Comparison of ENCODE assay signal across 32 cellular contexts in the genomic region with DNA sequence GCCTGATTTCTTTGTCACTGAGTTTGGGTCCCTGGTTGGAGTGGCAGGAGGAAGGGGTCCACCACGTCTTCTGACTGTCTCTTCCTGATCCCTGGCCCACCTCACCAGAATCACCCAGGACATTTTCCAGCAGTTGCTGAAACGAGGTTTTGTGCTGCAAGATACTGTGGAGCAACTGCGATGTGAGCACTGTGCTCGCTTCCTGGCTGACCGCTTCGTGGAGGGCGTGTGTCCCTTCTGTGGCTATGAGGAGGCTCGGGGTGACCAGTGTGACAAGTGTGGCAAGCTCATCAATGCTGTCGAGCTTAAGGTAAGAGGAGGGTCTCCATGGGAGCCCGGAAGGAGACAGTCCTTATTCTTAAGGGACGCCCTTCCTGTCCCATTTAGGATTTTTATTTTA. TPM values are rescaled to one million over a fixed set of nuclear protein-coding genes. Genes with fewer than 3 reads are reported as not detected.
"Had no signal": no experiment of that assay in that cellular context is flagged by ENCODE, and none has a peak within 500 bp of the region (broad histone marks: within the 10 kb centered on the region; RNA-seq: fewer than 3 reads in every experiment).

No MANE protein-coding gene starts in this region.

- H3K27ac ChIP-seq: adrenal gland, body of pancreas, breast epithelium, SJCRH30, SK-N-MC, WERI-Rb-1 had no signal

- H3K9me3 ChIP-seq: adrenal gland, body of pancreas, breast epithelium, SJCRH30 had no signal

- H3K27ac Mint-ChIP-seq: activated CD4-positive, alpha-beta memory T cell treated with anti-CD3 and anti-CD28 coated beads, Interleukin-2, amount 10 ng/mL, durations not matched to agents 7 days and 5 days; activated CD8-positive, alpha-beta memory T cell treated with anti-CD3 and anti-CD28 coated beads, Interleukin-2, amount 10 ng/mL, durations not matched to agents 7 days and 5 days had no signal

- H3K27me3 ChIP-seq: adrenal gland, body of pancreas, breast epithelium, SJCRH30 had no signal

- H3K9me3 Mint-ChIP-seq: activated CD4-positive, alpha-beta memory T cell treated with anti-CD3 and anti-CD28 coated beads, Interleukin-2, amount 10 ng/mL, durations not matched to agents 7 days and 5 days had no signal

- DNase-seq: activated CD4-positive, alpha-beta memory T cell treated with anti-CD3 and anti-CD28 coated beads, Interleukin-2, amount 10 ng/mL, durations not matched to agents 7 days and 5 days; activated CD4-positive, alpha-beta T cell treated with anti-CD3 and anti-CD28 coated beads for 1 hour; activated CD4-positive, alpha-beta T cell treated with anti-CD3 and anti-CD28 coated beads for 48 hours; activated CD4-positive, CD25-positive, alpha-beta regulatory T cell; activated CD8-positive, alpha-beta memory T cell treated with anti-CD3 and anti-CD28 coated beads for 24 hours; activated CD8-positive, alpha-beta memory T cell treated with anti-CD3 and anti-CD28 coated beads, Interleukin-2, amount 10 ng/mL, durations not matched to agents 7 days and 5 days; activated CD8-positive, alpha-beta memory T cell treated with anti-CD3 and anti-CD28 coated beads, Interleukin-2, amount 50 U/mL, for 48 hours; activated effector memory CD4-positive, alpha-beta T cell treated with anti-CD3 and anti-CD28 coated beads, Interleukin-2, amount 50 U/mL, for 16 hours; activated naive CD4-positive, alpha-beta T cell; activated naive CD4-positive, alpha-beta T cell treated with anti-CD3 and anti-CD28 coated beads, Interleukin-2, amount 50 U/mL, for 16 hours; activated T-cell treated with anti-CD3 and anti-CD28 coated beads, Interleukin-2, amount 50 U/mL, for 48 hours; adrenal gland; body of pancreas; NCI-H1092 treated with DMSO at 0.1 percent for 48 hours; NCI-H1417; NCI-H146; NCI-H187; NCI-H2029 treated with DMSO at 0.1 percent for 48 hours; NCI-H2107; NCI-H2171; NCI-H510A; NCI-H526; NCI-H748 treated with DMSO at 0.1 percent for 48 hours; NK-92 treated with Interleukin-12 subunit alpha and Interleukin-12 subunit beta, amount 100 ng/mL, for 24 hours; PC-3; Right ventricle myocardium superior; SJCRH30; T-helper 2 cell; T-helper 9 cell; WERI-Rb-1 had no signal

- H3K27me3 Mint-ChIP-seq: activated CD4-positive, alpha-beta memory T cell treated with anti-CD3 and anti-CD28 coated beads, Interleukin-2, amount 10 ng/mL, durations not matched to agents 7 days and 5 days; activated CD8-positive, alpha-beta memory T cell treated with anti-CD3 and anti-CD28 coated beads, Interleukin-2, amount 10 ng/mL, durations not matched to agents 7 days and 5 days had no signal

- H3K4me1 ChIP-seq: adrenal gland, body of pancreas, breast epithelium, SJCRH30 had no signal

- H3K36me3 ChIP-seq: breast epithelium had no signal

- H3K4me3 Mint-ChIP-seq: activated CD4-positive, alpha-beta memory T cell treated with anti-CD3 and anti-CD28 coated beads, Interleukin-2, amount 10 ng/mL, durations not matched to agents 7 days and 5 days; activated CD8-positive, alpha-beta memory T cell treated with anti-CD3 and anti-CD28 coated beads, Interleukin-2, amount 10 ng/mL, durations not matched to agents 7 days and 5 days had no signal

- ATAC-seq: activated CD8-positive, alpha-beta memory T cell treated with anti-CD3 and anti-CD28 coated beads, Interleukin-2, amount 10 ng/mL, durations not matched to agents 7 days and 5 days; body of pancreas; PC-3 had no signal

- H3K4me3 ChIP-seq: adrenal gland, body of pancreas, breast epithelium, SJCRH30, SK-N-MC had no signal

RNA-seq across cellular contexts. Expression of gene ARHGAP9, which starts 20.5 kb away (rescaled TPM):
- total RNA-seq: PC-3 had no signal
